In genomic region chr18:48638896-48639771, GRCh38 we compare ENCODE assay signal across 32 cellular contexts.
"Had no signal": no experiment of that assay in that cellular context is flagged by ENCODE, and none has a peak within 500 bp of the region (broad histone marks: within the 10 kb centered on the region; RNA-seq: fewer than 3 reads in every experiment).

No MANE protein-coding gene starts in this region.

- FAIRE-seq: kidney, small intestine had no signal

- DNase-seq: activated CD4-positive, alpha-beta memory T cell treated with anti-CD3 and anti-CD28 coated beads for 36 hours; activated CD4-positive, alpha-beta T cell treated with anti-CD3 and anti-CD28 coated beads, Interleukin-2, amount 10 ng/mL, durations not matched to agents 24 days and 14 days; activated CD4-positive, CD25-positive, alpha-beta regulatory T cell treated with anti-CD3 and anti-CD28 coated beads, Interleukin-2, amount 50 U/mL, for 72 hours; activated T-cell treated with anti-CD3 and anti-CD28 coated beads, Interleukin-2, amount 50 U/mL, for 4 hours; adrenal gland; brain microvascular endothelial cell; cortex of kidney; effector memory CD8-positive, alpha-beta T cell; heart left ventricle; hypothalamus; immature natural killer cell; kidney; lower lobe of right lung; mesenchymal stem cell; retina; sigmoid colon; small intestine; stimulated activated CD4-positive, alpha-beta T cell treated with anti-CD3 and anti-CD28 coated beads, Interleukin-4, amount 100 ng/mL, for 4 hours; stimulated activated CD8-positive, alpha-beta memory T cell treated with anti-CD3 and anti-CD28 coated beads, Interleukin-4, amount 100 ng/mL, for 48 hours; stimulated activated naive CD8-positive, alpha-beta T cell treated with anti-CD3 and anti-CD28 coated beads, Interleukin-15, amount 100 ng/mL, for 72 hours; substantia nigra; T-helper 1 cell; thyroid gland had no signal

- H3K9me3 ChIP-seq: adrenal gland, ascending aorta, gastroesophageal sphincter, lower lobe of right lung, sigmoid colon, thyroid gland, upper lobe of left lung had no signal

- H3K27me3 ChIP-seq: adrenal gland, ascending aorta, brain microvascular endothelial cell, gastroesophageal sphincter, heart left ventricle, sigmoid colon, thyroid gland, upper lobe of left lung had no signal

- H3K27ac Mint-ChIP-seq: activated CD4-positive, alpha-beta memory T cell treated with anti-CD3 and anti-CD28 coated beads for 36 hours; activated CD4-positive, alpha-beta T cell treated with anti-CD3 and anti-CD28 coated beads, Interleukin-2, amount 10 ng/mL, durations not matched to agents 24 days and 14 days; activated naive CD4-positive, alpha-beta T cell treated with anti-CD3 and anti-CD28 coated beads, Interleukin-2, amount 50 U/mL, for 72 hours; activated T-helper 2 cell treated with anti-CD3 and anti-CD28 coated beads, Interferon-gamma antibody, Interleukin-2, Interleukin-4, amounts not matched to agents 10 μg/mL and 5 μg/mL and 100 μg/mL, durations not matched to agents 14 hours and 24 hours and 36 hours; effector memory CD8-positive, alpha-beta T cell; immature natural killer cell; stimulated activated memory B cell treated with anti-CD40 and anti-IgM and Interleukin-4, amounts not matched to agents 10 μg/mL and 1 μg/mL and 100 μg/mL, for 72 hours; stimulated activated naive CD8-positive, alpha-beta T cell treated with anti-CD3 and anti-CD28 coated beads, Interleukin-15, amount 100 ng/mL, for 72 hours; T-helper 2 cell treated with Interferon-gamma antibody and Interleukin-4, amounts not matched to agents 5 μg/mL and 100 μg/mL, for 36 hours had no signal

- H3K4me3 Mint-ChIP-seq: activated CD4-positive, alpha-beta memory T cell treated with anti-CD3 and anti-CD28 coated beads for 36 hours; activated CD4-positive, alpha-beta T cell treated with anti-CD3 and anti-CD28 coated beads, Interleukin-2, amount 10 ng/mL, durations not matched to agents 24 days and 14 days; activated T-cell treated with anti-CD3 and anti-CD28 coated beads, Interleukin-2, amount 50 U/mL, for 4 hours; effector memory CD8-positive, alpha-beta T cell; immature natural killer cell; nephron; stimulated activated memory B cell treated with anti-CD40 and anti-IgM and Interleukin-4, amounts not matched to agents 10 μg/mL and 1 μg/mL and 100 μg/mL, for 72 hours; stimulated activated naive CD8-positive, alpha-beta T cell treated with anti-CD3 and anti-CD28 coated beads, Interleukin-15, amount 100 ng/mL, for 72 hours; T-helper 2 cell treated with Interferon-gamma antibody and Interleukin-4, amounts not matched to agents 5 μg/mL and 100 μg/mL, for 36 hours had no signal

- ATAC-seq: activated naive CD4-positive, alpha-beta T cell treated with anti-CD3 and anti-CD28 coated beads, Interleukin-2, amount 50 U/mL, for 72 hours; activated T-cell treated with anti-CD3 and anti-CD28 coated beads, Interleukin-2, amount 50 U/mL, for 4 hours; effector memory CD8-positive, alpha-beta T cell; lower lobe of right lung; stimulated activated memory B cell treated with anti-CD40 and anti-IgM and Interleukin-4, amounts not matched to agents 10 μg/mL and 1 μg/mL and 100 μg/mL, for 72 hours; stimulated activated naive CD8-positive, alpha-beta T cell treated with anti-CD3 and anti-CD28 coated beads, Interleukin-15, amount 100 ng/mL, for 72 hours had no signal

- H3K27ac ChIP-seq: adrenal gland, ascending aorta, brain microvascular endothelial cell, gastroesophageal sphincter, heart left ventricle, lower lobe of right lung, sigmoid colon, thyroid gland, upper lobe of left lung, VCaP had no signal

- H3K36me3 ChIP-seq: lower lobe of right lung, thyroid gland had no signal

- H3K4me1 ChIP-seq: adrenal gland, ascending aorta, lower lobe of right lung, upper lobe of left lung had no signal

- H3K36me3 Mint-ChIP-seq: activated CD4-positive, alpha-beta memory T cell treated with anti-CD3 and anti-CD28 coated beads for 36 hours had no signal

- H3K9me3 Mint-ChIP-seq: activated T-helper 2 cell treated with anti-CD3 and anti-CD28 coated beads, Interferon-gamma antibody, Interleukin-2, Interleukin-4, amounts not matched to agents 10 μg/mL and 5 μg/mL and 100 μg/mL, durations not matched to agents 14 hours and 24 hours and 36 hours; nephron had no signal

- H3K4me3 ChIP-seq: adrenal gland, ascending aorta, gastroesophageal sphincter, heart left ventricle, lower lobe of right lung, sigmoid colon, thyroid gland, upper lobe of left lung had no signal

- H3K4me1 Mint-ChIP-seq: activated CD4-positive, alpha-beta T cell treated with anti-CD3 and anti-CD28 coated beads, Interleukin-2, amount 10 ng/mL, durations not matched to agents 24 days and 14 days; immature natural killer cell; stimulated activated memory B cell treated with anti-CD40 and anti-IgM and Interleukin-4, amounts not matched to agents 10 μg/mL and 1 μg/mL and 100 μg/mL, for 72 hours; stimulated activated naive CD8-positive, alpha-beta T cell treated with anti-CD3 and anti-CD28 coated beads, Interleukin-15, amount 100 ng/mL, for 72 hours had no signal

- H3K27me3 Mint-ChIP-seq: activated CD4-positive, alpha-beta T cell treated with anti-CD3 and anti-CD28 coated beads, Interleukin-2, amount 10 ng/mL, durations not matched to agents 24 days and 14 days; stimulated activated naive CD8-positive, alpha-beta T cell treated with anti-CD3 and anti-CD28 coated beads, Interleukin-15, amount 100 ng/mL, for 72 hours had no signal
